In genomic region chr1:1426961-1427934, GRCh38 we compare ENCODE assay signal across 9 cellular contexts. TPM values are rescaled to one million over a fixed set of nuclear protein-coding genes. Genes with fewer than 3 reads are reported as not detected.
DNase-seq lines count a peak whose midpoint lies in the region; ATAC-seq, FAIRE-seq and TF ChIP-seq lines count a peak whose summit lies in the region.
"Had no signal": no experiment of that assay in that cellular context is flagged by ENCODE, and none has a peak within 500 bp of the region (broad histone marks: within the 10 kb centered on the region; RNA-seq: fewer than 3 reads in every experiment).

No MANE protein-coding gene starts in this region.

- POLR2A ChIA-PET in MCF 10A (lab: Yijun Ruan, JAX) = no interaction called here
- POLR2A ChIA-PET in naive thymus-derived CD4-positive, alpha-beta T cell (lab: Charles Lee) = no interaction called here

- no peak for TF ChIP-seq POLR2A in breast epithelium (IDR thresholded peaks at IDR 0.05)

- DNase-seq in breast epithelium (ENCODE audit: low spot score in 2 of 2) (peak in 1 of 2 donors; percentile 53), MCF 10A (ENCODE audit: unreplicated experiment) (no peak), ascending aorta (ENCODE audit: low spot score in 2 of 2) (no peak), urothelium cell line (ENCODE audit: low spot score) (no peak), DMS79 (lab: John Stamatoyannopoulos, UW) (no peak), T-helper 1 cell (no peak)
- no peak for DNase-seq in naive thymus-derived CD4-positive, alpha-beta T cell

- no TSS peak for BruUV-seq in MCF 10A (replicated peaks; lab: Mats Ljungman, UMichigan)

- intact Hi-C loops in breast epithelium (cut with DNase I; ENCODE audit: low total_unique reads) = no loop called here
- intact Hi-C loops in MCF 10A (cut with micrococcal nuclease) = no loop called here
- intact Hi-C loops in ascending aorta (cut with DNase I) = no loop called here
- intact Hi-C loops in naive thymus-derived CD4-positive, alpha-beta T cell (cut with micrococcal nuclease) = no loop called here

- H3K27me3 ChIP-seq in breast epithelium (no peaks in the 10 kb centered on the region), ascending aorta (no peaks in the 10 kb centered on the region), layer of hippocampus (ENCODE audit: control insufficient read depth, insufficient read depth, low read length) (no peaks in the 10 kb centered on the region)
- H3K27me3 ChIP-seq in naive thymus-derived CD4-positive, alpha-beta T cell (ENCODE audit: control insufficient read depth in 2 of 2, insufficient read depth in 2 of 2, low read length in 2 of 2) = no peaks in the 10 kb centered on the region

- no peak for ATAC-seq in naive thymus-derived CD4-positive, alpha-beta T cell

- H3K9me3 Mint-ChIP-seq in MCF 10A (ENCODE audit: unreplicated experiment) = no peaks in the 10 kb centered on the region
- peaks cover 0 to 4% (median 0%) of the 10 kb centered on the region in 11 donors for H3K9me3 Mint-ChIP-seq in naive thymus-derived CD4-positive, alpha-beta T cell

- no peaks in the 10 kb centered on the region for H3K27me3 Mint-ChIP-seq in MCF 10A (ENCODE audit: insufficient read depth, unreplicated experiment)
- H3K27me3 Mint-ChIP-seq in naive thymus-derived CD4-positive, alpha-beta T cell = peaks cover 16 to 34% (median 31%) of the 10 kb centered on the region in 5 donors

- FAIRE-seq in urothelium cell line (lab: Jason Lieb, UNC) = peak; percentile 100

- H3K27ac ChIP-seq in breast epithelium = peak overlapping the region; percentile 73 to 78
- H3K27ac ChIP-seq in ascending aorta = no peak overlapping the region
- peak overlapping the region; percentile 95 for H3K27ac ChIP-seq in layer of hippocampus (ENCODE audit: low read depth, low read length)
- no peak overlapping the region for H3K27ac ChIP-seq in naive thymus-derived CD4-positive, alpha-beta T cell (ENCODE audit: low read depth, low read length)

- H3K4me3 ChIP-seq in breast epithelium = peak overlapping the region; percentile 19 to 86 (median 58)
- H3K4me3 ChIP-seq in ascending aorta = peak overlapping the region; percentile 38 to 55
- H3K4me3 ChIP-seq in naive thymus-derived CD4-positive, alpha-beta T cell (ENCODE audit: low read length) = no peak overlapping the region

- H3K4me1 Mint-ChIP-seq in MCF 10A (ENCODE audit: insufficient read depth, unreplicated experiment) = no peaks in the 10 kb centered on the region
- H3K4me1 Mint-ChIP-seq in naive thymus-derived CD4-positive, alpha-beta T cell = peaks cover 0 to 12% (median 4%) of the 10 kb centered on the region in 7 donors

- H3K27ac Mint-ChIP-seq in MCF 10A (ENCODE audit: low read depth, unreplicated experiment) = no peak overlapping the region
- no peak overlapping the region for H3K27ac Mint-ChIP-seq in naive thymus-derived CD4-positive, alpha-beta T cell

- CTCF ChIA-PET in MCF 10A (lab: Yijun Ruan, JAX) = interaction anchor here (1.8 kb wide), 1 partner anchor 14 kb away, joined by 9 read pairs; no protein-coding TSS in a partner anchor
- CTCF ChIA-PET in naive thymus-derived CD4-positive, alpha-beta T cell (lab: Charles Lee) = no interaction called here

- H3K4me1 ChIP-seq in breast epithelium (peaks cover 22 to 31% of the 10 kb centered on the region in 2 donors), ascending aorta (peaks cover 6 to 11% of the 10 kb centered on the region in 2 donors)
- H3K4me1 ChIP-seq in naive thymus-derived CD4-positive, alpha-beta T cell (ENCODE audit: control insufficient read depth in 2 of 2, insufficient read depth in 2 of 2, low read length in 2 of 2) = no peaks in the 10 kb centered on the region

- no peaks in the 10 kb centered on the region for H3K9me3 ChIP-seq in breast epithelium
- H3K9me3 ChIP-seq in ascending aorta = no peaks in the 10 kb centered on the region
- no peaks in the 10 kb centered on the region for H3K9me3 ChIP-seq in naive thymus-derived CD4-positive, alpha-beta T cell (ENCODE audit: control insufficient read depth in 2 of 3, low read length in 3 of 3)

- no peaks in the 10 kb centered on the region for H3K36me3 Mint-ChIP-seq in MCF 10A (ENCODE audit: insufficient read depth, unreplicated experiment)
- H3K36me3 Mint-ChIP-seq in naive thymus-derived CD4-positive, alpha-beta T cell = no peaks in the 10 kb centered on the region

- TF ChIP-seq CTCF in breast epithelium (IDR thresholded peaks at IDR 0.05) (no peak), MCF 10A (IDR thresholded peaks at IDR 0.05; ENCODE audit: unreplicated experiment) (no peak), ascending aorta (IDR thresholded peaks at IDR 0.05) (no peak)

- H3K36me3 ChIP-seq in breast epithelium (no peaks in the 10 kb centered on the region), ascending aorta (no peaks in the 10 kb centered on the region)
- no peaks in the 10 kb centered on the region for H3K36me3 ChIP-seq in naive thymus-derived CD4-positive, alpha-beta T cell (ENCODE audit: control insufficient read depth in 2 of 3, insufficient read depth in 3 of 3, low read length in 3 of 3)

- H3K4me3 Mint-ChIP-seq in MCF 10A (ENCODE audit: unreplicated experiment) = no peak overlapping the region
- H3K4me3 Mint-ChIP-seq in naive thymus-derived CD4-positive, alpha-beta T cell = no peak overlapping the region

RNA-seq across cellular contexts. Expression of gene ANKRD65, which starts 6.2 kb away (rescaled TPM):
- 10 to 100 TPM; 10.2 to 16.0 (median 12.2) TPM for total RNA-seq in breast epithelium
- 0.86 and 1.4 TPM in 2 replicates for total RNA-seq in MCF 10A (2022)
- 12.5 TPM for total RNA-seq in ascending aorta
- total RNA-seq in naive thymus-derived CD4-positive, alpha-beta T cell = not detected
- polyA plus RNA-seq in naive thymus-derived CD4-positive, alpha-beta T cell = not detected
- total RNA-seq: Daoy had no signal

RNA-seq across cellular contexts. Expression of gene VWA1, which starts 8.2 kb away (rescaled TPM):
- total RNA-seq in breast epithelium (10 to 100 TPM; 13.0 to 44.8 (median 35.7) TPM), MCF 10A (2022) (0.37 and 0.54 TPM in 2 replicates), ascending aorta (79.0 TPM)
- 1 to 10 TPM in 1 of 5 experiments, under 1 TPM in 1, not detected in 3; 0.15 to 1.2 TPM for total RNA-seq in naive thymus-derived CD4-positive, alpha-beta T cell
- polyA plus RNA-seq in naive thymus-derived CD4-positive, alpha-beta T cell = not detected

RNA-seq across cellular contexts. Expression of gene MRPL20, which starts 20.2 kb away (rescaled TPM):
- total RNA-seq in breast epithelium = 100 to 1,000 TPM; 127 to 149 (median 147) TPM
- 131 and 137 TPM in 2 replicates for total RNA-seq in MCF 10A (2022)
- total RNA-seq in ascending aorta = 63.4 TPM
- 100 to 1,000 TPM in 4 of 5 experiments, 10 to 100 TPM in 1; 91.2 to 135 (median 122) TPM for total RNA-seq in naive thymus-derived CD4-positive, alpha-beta T cell
- 100 to 1,000 TPM; 221 to 239 TPM for polyA plus RNA-seq in naive thymus-derived CD4-positive, alpha-beta T cell

RNA-seq across cellular contexts. Expression of gene ATAD3C, which starts 22.2 kb away (rescaled TPM):
- total RNA-seq in breast epithelium (1 to 10 TPM; 1.9 to 8.5 (median 4.3) TPM), MCF 10A (2022) (0.27 and 2.0 TPM in 2 replicates), ascending aorta (not detected)
- total RNA-seq in naive thymus-derived CD4-positive, alpha-beta T cell = 1 to 10 TPM in 4 of 5 experiments, under 1 TPM in 1; 0.61 to 2.0 (median 1.4) TPM
- under 1 TPM; 0.64 to 0.76 TPM for polyA plus RNA-seq in naive thymus-derived CD4-positive, alpha-beta T cell

RNA-seq across cellular contexts. Expression of gene CCNL2, which starts 28.1 kb away (rescaled TPM):
- total RNA-seq in breast epithelium (100 to 1,000 TPM; 170 to 325 (median 285) TPM), MCF 10A (2022) (230 and 248 TPM in 2 replicates), ascending aorta (150 TPM)
- 100 to 1,000 TPM; 130 to 403 (median 278) TPM for total RNA-seq in naive thymus-derived CD4-positive, alpha-beta T cell
- 10 to 100 TPM; 16.3 to 38.3 TPM for polyA plus RNA-seq in naive thymus-derived CD4-positive, alpha-beta T cell

Comparison
In these comparisons a context has a peak if more than half of its experiments do, and no peak if none do; other contexts are left out.
1. H3K27ac ChIP-seq: peak in breast epithelium (2 of 2) and layer of hippocampus (single experiment); none in ascending aorta (0 of 2) and naive thymus-derived CD4-positive, alpha-beta T cell (single experiment).